In genomic region chr12:106773286-106773685, GRCh38 we compare ENCODE assay signal across 8 cellular contexts. TPM values are rescaled to one million over a fixed set of nuclear protein-coding genes. Genes with fewer than 3 reads are reported as not detected.
DNase-seq lines count a peak whose midpoint lies in the region; ATAC-seq, FAIRE-seq and TF ChIP-seq lines count a peak whose summit lies in the region.

No MANE protein-coding gene starts in this region.

- BruUV-seq in Calu3 (replicated peaks; lab: Mats Ljungman, UMichigan) = no TSS peak

- peak overlapping the region; percentile 99 for H2AFZ ChIP-seq in OCI-LY3 (ENCODE audit: low read depth, low read length)

- H3K27ac ChIP-seq in OCI-LY3 (ENCODE audit: low read length) (no peak overlapping the region), endodermal cell (ENCODE audit: low read depth, low read length) (peak overlapping the region; percentile 90), pancreas (peak overlapping the region; percentile 85 to 94 (median 92))

- H3K9me3 Mint-ChIP-seq in Calu3 (ENCODE audit: low read depth, unreplicated experiment) = no peaks in the 10 kb centered on the region
- no peaks in the 10 kb centered on the region for H3K9me3 Mint-ChIP-seq in endodermal cell

- intact Hi-C loops in Calu3 (cut with micrococcal nuclease; ENCODE audit: unreplicated experiment) = loop anchor here (5.0 kb wide), 1 partner anchor 141 kb away; no protein-coding TSS in a partner anchor
- intact Hi-C loops in pancreas (cut with DNase I) = no loop called here

- H3K4me3 Mint-ChIP-seq in Calu3 (ENCODE audit: low read depth, unreplicated experiment) (peak overlapping the region; percentile 95), endodermal cell (peak overlapping the region; percentile 95)

- H3K4me3 ChIP-seq in OCI-LY3 (ENCODE audit: low read length) (peak overlapping the region; percentile 94), endodermal cell (ENCODE audit: low read length) (peak overlapping the region; percentile 97), pancreas (peak overlapping the region; percentile 80 to 90 (median 82))

- peak overlapping the region; percentile 77 for H3K4me2 ChIP-seq in OCI-LY3 (ENCODE audit: low read length)

- H3K4me1 ChIP-seq in OCI-LY3 (ENCODE audit: low read length) (peaks cover 12% of the 10 kb centered on the region), endodermal cell (ENCODE audit: control insufficient read depth, insufficient read depth, low read length) (peaks cover 13% of the 10 kb centered on the region), pancreas (peaks cover 0 to 14% (median 6%) of the 10 kb centered on the region in 3 donors)

- peak overlapping the region; percentile 97 for H3K27ac Mint-ChIP-seq in Calu3 (ENCODE audit: unreplicated experiment)
- H3K27ac Mint-ChIP-seq in endodermal cell = peak overlapping the region; percentile 99

- ATAC-seq in pancreas (no peak), HG03175 (IDR thresholded peaks at IDR 0.05; ENCODE audit: unreplicated experiment) (no peak), GM21526 (IDR thresholded peaks at IDR 0.05; ENCODE audit: low FRiP score, unreplicated experiment) (no peak)

- no peaks in the 10 kb centered on the region for H4K20me1 ChIP-seq in OCI-LY3 (ENCODE audit: insufficient read depth, low read length)

- H3K36me3 Mint-ChIP-seq in Calu3 (ENCODE audit: insufficient read depth, unreplicated experiment) = peaks cover 34% of the 10 kb centered on the region
- H3K36me3 Mint-ChIP-seq in endodermal cell (ENCODE audit: low read depth) = no peaks in the 10 kb centered on the region

- H3K4me1 Mint-ChIP-seq in Calu3 (ENCODE audit: low read depth, unreplicated experiment) = peaks cover 57% of the 10 kb centered on the region
- peaks cover 37% of the 10 kb centered on the region for H3K4me1 Mint-ChIP-seq in endodermal cell

- H3K27me3 Mint-ChIP-seq in Calu3 (ENCODE audit: unreplicated experiment) (no peaks in the 10 kb centered on the region), endodermal cell (ENCODE audit: insufficient read depth) (no peaks in the 10 kb centered on the region)

- H3K9ac ChIP-seq in OCI-LY3 (ENCODE audit: low read length) (peak overlapping the region; percentile 74; the same call in 1 of the 2 replicates), endodermal cell (ENCODE audit: extremely low read depth, low read length, poor library complexity, severe bottlenecking) (peak overlapping the region; percentile 70)

- WGBS in endodermal cell (ENCODE audit: insufficient coverage in 1 of 2, insufficient read length in 1 of 2), 2 experiments = 88 to 92% methylated on average over 11 to 12 of the region's 12 CpGs
- WGBS in pancreas, 2 donors = 44 to 46% methylated on average over 12 of the region's 12 CpGs

- CTCF ChIA-PET in Calu3 (lab: Charles Lee) = no interaction called here

- H3K27me3 ChIP-seq in OCI-LY3 (ENCODE audit: low read depth, low read length) (peaks cover 21% of the 10 kb centered on the region), endodermal cell (ENCODE audit: control insufficient read depth, insufficient read depth, low read length, poor library complexity, severe bottlenecking) (no peaks in the 10 kb centered on the region), pancreas (no peaks in the 10 kb centered on the region)

- DNase-seq in Calu3 = peak; percentile 51
- no peak for DNase-seq in endodermal cell
- DNase-seq in pancreas = peak in 1 of 6 donors; percentile 21
- DNase-seq in NCI-H2171 (lab: John Stamatoyannopoulos, UW) = no peak
- DNase-seq in NAMALWA (ENCODE audit: low spot score) = no peak

- FAIRE-seq in pancreas (lab: Jason Lieb, UNC) = no peak

- peaks cover 27% of the 10 kb centered on the region for H3K79me2 ChIP-seq in OCI-LY3 (ENCODE audit: low read length)

- H3K36me3 ChIP-seq in OCI-LY3 (replicated peaks; ENCODE audit: low read depth, low read length) (no peaks in the 10 kb centered on the region), endodermal cell (ENCODE audit: control insufficient read depth, insufficient read depth, low read length) (no peaks in the 10 kb centered on the region), pancreas (no peaks in the 10 kb centered on the region)

- TF ChIP-seq CTCF in Calu3 (IDR thresholded peaks at IDR 0.05; ENCODE audit: unreplicated experiment) = no peak
- no peak for TF ChIP-seq CTCF in OCI-LY3 (IDR thresholded peaks at IDR 0.05; ENCODE audit: low read depth, low read length)
- no peak for TF ChIP-seq CTCF in endodermal cell (conservative IDR thresholded peaks at IDR 0.05)
- TF ChIP-seq CTCF in pancreas (IDR thresholded peaks at IDR 0.05) = no peak

- H3K9me3 ChIP-seq in OCI-LY3 (ENCODE audit: insufficient read depth, low read length) (no peaks in the 10 kb centered on the region), endodermal cell (ENCODE audit: control insufficient read depth, low read length) (no peaks in the 10 kb centered on the region), pancreas (no peaks in the 10 kb centered on the region)

RNA-seq across cellular contexts. Expression of gene RIC8B, which starts 1.2 kb away (rescaled TPM):
- total RNA-seq in Calu3 (2022) (28.5 and 30.9 TPM in 2 replicates), endodermal cell (10 to 100 TPM; 19.6 to 23.3 TPM), pancreas (10 to 100 TPM in 3 of 6 donors, 1 to 10 TPM in 3; 7.4 to 17.5 (median 10.2) TPM)
- polyA plus RNA-seq in endodermal cell (2013, experiment 1 of 2) = 25.6 TPM
- 23.2 TPM for polyA plus RNA-seq in endodermal cell (2013, experiment 2 of 2)
- 1 to 10 TPM; 5.3 to 8.5 TPM for polyA plus RNA-seq in pancreas
